In genomic region chr16:30771726-30772125, GRCh38 we compare ENCODE assay signal across 21 cellular contexts. TPM values are rescaled to one million over a fixed set of nuclear protein-coding genes. Genes with fewer than 3 reads are reported as not detected.
DNase-seq lines count a peak whose midpoint lies in the region; ATAC-seq and TF ChIP-seq lines count a peak whose summit lies in the region.
"Had no signal": no experiment of that assay in that cellular context is flagged by ENCODE, and none has a peak within 500 bp of the region (broad histone marks: within the 10 kb centered on the region; RNA-seq: fewer than 3 reads in every experiment).

No MANE protein-coding gene starts in this region.

- no peak overlapping the region for H4K8ac ChIP-seq in mesenchymal stem cell (ENCODE audit: low read length)

- no peaks in the 10 kb centered on the region for H3K9me3 ChIP-seq in CD8-positive, alpha-beta T cell (ENCODE audit: low read length)
- H3K9me3 ChIP-seq in PC-3 (ENCODE audit: low read length) (no peaks in the 10 kb centered on the region), mesenchymal stem cell (ENCODE audit: control insufficient read depth, low read length) (no peaks in the 10 kb centered on the region), stomach (no peaks in the 10 kb centered on the region)
- H3K9me3 ChIP-seq: MG63, SK-N-SH had no signal

- no peak overlapping the region for H4K91ac ChIP-seq in mesenchymal stem cell (ENCODE audit: low read length)

- TF ChIP-seq CTCF in CD8-positive, alpha-beta T cell (IDR thresholded peaks at IDR 0.05), result no peak
- TF ChIP-seq CTCF in PC-3 (conservative IDR thresholded peaks at IDR 0.05; ENCODE audit: low read depth, low read length) (no peak), stomach (IDR thresholded peaks at IDR 0.05) (no peak)

- H2AFZ ChIP-seq in PC-3 (ENCODE audit: low read length) (no peak overlapping the region), mesenchymal stem cell (ENCODE audit: low read depth, low read length) (no peak overlapping the region)

- H3K23ac ChIP-seq in mesenchymal stem cell (ENCODE audit: low read length in 2 of 2), result no peak overlapping the region

- no peak overlapping the region for H3K9ac ChIP-seq in PC-3 (ENCODE audit: low read length)
- no peak overlapping the region for H3K9ac ChIP-seq in mesenchymal stem cell (ENCODE audit: low read length)
- H3K9ac ChIP-seq: SK-N-SH had no signal

- no peak overlapping the region for H2BK5ac ChIP-seq in mesenchymal stem cell (ENCODE audit: low read depth, low read length, poor library complexity, severe bottlenecking)

- no peak overlapping the region for H3K27ac ChIP-seq in CD8-positive, alpha-beta T cell (ENCODE audit: low read depth, low read length)
- H3K27ac ChIP-seq in PC-3 (ENCODE audit: low read length) (no peak overlapping the region), mesenchymal stem cell (ENCODE audit: low read length, poor library complexity, severe bottlenecking) (no peak overlapping the region), stomach (no peak overlapping the region)

- no peak for DNase-seq in CD8-positive, alpha-beta T cell
- DNase-seq in PC-3 (peak; percentile 18), dermis blood vessel endothelial cell (peak; percentile 72), mesenchymal stem cell (peak; percentile 33), stomach (no peak), globus pallidus (ENCODE audit: low spot score) (no peak), NCI-H1930 (lab: John Stamatoyannopoulos, UW) (no peak)
- DNase-seq: C1 segment of cervical spinal cord, GDM1, IMR-90, Kasumi-1, MG63, NCI-H1048, NCI-H1436 treated with DMSO at 0.1 percent for 48 hours, NCI-H2029 treated with DMSO at 0.1 percent for 48 hours, NCI-H2171, NCI-H446, NCI-H69, SHP77 treated with DMSO at 0.1 percent for 48 hours, SK-N-SH had no signal

- H3K4ac ChIP-seq in mesenchymal stem cell (ENCODE audit: low read depth in 1 of 2, low read length in 2 of 2), result no peak overlapping the region

- no peaks in the 10 kb centered on the region for H3K9me3 Mint-ChIP-seq in CD8-positive, alpha-beta T cell

- TF ChIP-seq POLR2A in stomach (IDR thresholded peaks at IDR 0.05), result no peak

- H2AK5ac ChIP-seq in mesenchymal stem cell (ENCODE audit: low read length, severe bottlenecking), result no peak overlapping the region

- H3K79me2 ChIP-seq in PC-3 (ENCODE audit: low read length), result no peaks in the 10 kb centered on the region

- 77% methylated on average over 14 of the region's 14 CpGs for WGBS in mesenchymal stem cell
- 87 to 95% (median 92%) methylated on average over 12 to 14 of the region's 14 CpGs for WGBS in stomach, 5 donors

- H3K36me3 Mint-ChIP-seq in CD8-positive, alpha-beta T cell, result peaks cover 73% of the 10 kb centered on the region

- H3K4me2 ChIP-seq in PC-3 (ENCODE audit: low read length) (no peak overlapping the region), mesenchymal stem cell (ENCODE audit: low read length, poor library complexity, severe bottlenecking) (no peak overlapping the region)
- H3K4me2 ChIP-seq: SK-N-SH had no signal

- peak overlapping the region; percentile 49 for H3K27ac Mint-ChIP-seq in CD8-positive, alpha-beta T cell

- CTCF ChIA-PET in CD8-positive, alpha-beta T cell (lab: Charles Lee), result interaction anchor here (1.0 to 1.4 kb wide), 2 partner anchors 9 to 43 kb away, joined by 3 read pairs; partner anchors contain the start of gene RNF40
- CTCF ChIA-PET in PC-3 (lab: Charles Lee), result no interaction called here

- TF ChIP-seq EP300 in stomach (IDR thresholded peaks at IDR 0.05), result no peak

- POLR2A ChIA-PET in CD8-positive, alpha-beta T cell (lab: Charles Lee), result interaction anchor here (0.6 kb wide), 2 partner anchors 36 to 297 kb away, joined by 3 read pairs; no protein-coding TSS in a partner anchor
- POLR2A ChIA-PET in PC-3 (lab: Charles Lee; ENCODE audit: unreplicated experiment), result no interaction called here

- BruUV-seq in PC-3 (replicated peaks; lab: Mats Ljungman, UMichigan), result no TSS peak

- H3K36me3 ChIP-seq in CD8-positive, alpha-beta T cell (ENCODE audit: insufficient read depth, low read length), result peaks cover 58% of the 10 kb centered on the region
- peaks cover 8% of the 10 kb centered on the region; the same call in 1 of the 2 replicates for H3K36me3 ChIP-seq in PC-3 (ENCODE audit: low read depth, low read length)
- H3K36me3 ChIP-seq in mesenchymal stem cell (ENCODE audit: control insufficient read depth in 1 of 2, insufficient read depth in 2 of 2, low read depth in 1 of 2, low read length in 2 of 2), result peaks cover 78 to 81% of the 10 kb centered on the region in 2 experiments
- H3K36me3 ChIP-seq in stomach, result peaks cover 66 to 81% (median 80%) of the 10 kb centered on the region in 4 donors

- H4K20me1 ChIP-seq in PC-3 (ENCODE audit: low read length), result no peaks in the 10 kb centered on the region

- peaks cover under 1% of the 10 kb centered on the region for H3K27me3 Mint-ChIP-seq in CD8-positive, alpha-beta T cell (ENCODE audit: low read depth)

- intact Hi-C loops in CD8-positive, alpha-beta T cell (cut with DNase I, micrococcal nuclease), result no loop called here
- intact Hi-C loops in PC-3 (cut with micrococcal nuclease) (no loop called here), stomach (cut with DNase I; ENCODE audit: low total_unique reads) (no loop called here)

- peaks cover 29% of the 10 kb centered on the region for H3K79me1 ChIP-seq in mesenchymal stem cell (replicated peaks; ENCODE audit: low read length, poor library complexity, severe bottlenecking)

- H2BK15ac ChIP-seq in mesenchymal stem cell (ENCODE audit: low read depth, poor library complexity, severe bottlenecking), result no peak overlapping the region

- no peak for ATAC-seq in CD8-positive, alpha-beta T cell
- ATAC-seq in PC-3 (peak; percentile 40), HG02588 (IDR thresholded peaks at IDR 0.05; ENCODE audit: unreplicated experiment) (no peak)

- H3K9me2 ChIP-seq in PC-3 (replicated peaks; ENCODE audit: low read length), result no peaks in the 10 kb centered on the region
- H3K9me2 ChIP-seq: SK-N-SH had no signal

- H3K4me3 Mint-ChIP-seq in CD8-positive, alpha-beta T cell, result no peak overlapping the region

- no peak overlapping the region for H3K18ac ChIP-seq in mesenchymal stem cell (ENCODE audit: low read depth in 1 of 2, low read length in 2 of 2)

- H3F3A ChIP-seq in PC-3 (ENCODE audit: low read length, unreplicated experiment), result no peaks in the 10 kb centered on the region

- no peak overlapping the region for H3K4me3 ChIP-seq in CD8-positive, alpha-beta T cell (ENCODE audit: low read depth, low read length)
- H3K4me3 ChIP-seq in PC-3 (ENCODE audit: low read length) (no peak overlapping the region), mesenchymal stem cell (ENCODE audit: insufficient read depth in 1 of 2, low read depth in 1 of 2, low read length in 2 of 2) (no peak overlapping the region), stomach (no peak overlapping the region)
- H3K4me3 ChIP-seq: MG63 had no signal

- H2BK120ac ChIP-seq in mesenchymal stem cell (ENCODE audit: low read depth, low read length), result no peak overlapping the region

- H2BK12ac ChIP-seq in mesenchymal stem cell (ENCODE audit: low read length in 2 of 2), result no peak overlapping the region

- no peaks in the 10 kb centered on the region for H3K27me3 ChIP-seq in CD8-positive, alpha-beta T cell (ENCODE audit: insufficient read depth, low read length)
- H3K27me3 ChIP-seq in PC-3 (ENCODE audit: low read length) (no peaks in the 10 kb centered on the region), mesenchymal stem cell (ENCODE audit: control insufficient read depth in 1 of 2, insufficient read depth in 1 of 2, low read length in 2 of 2) (no peaks in the 10 kb centered on the region), stomach (no peaks in the 10 kb centered on the region)
- H3K27me3 ChIP-seq: MG63 had no signal

- H3K14ac ChIP-seq in mesenchymal stem cell (ENCODE audit: low read length in 2 of 2), result no peak overlapping the region

- H3K4me1 Mint-ChIP-seq in CD8-positive, alpha-beta T cell (ENCODE audit: low read depth), result peaks cover 30% of the 10 kb centered on the region

- H3K4me1 ChIP-seq in CD8-positive, alpha-beta T cell (ENCODE audit: insufficient read depth, low read length), result peaks cover 11% of the 10 kb centered on the region
- peaks cover 5% of the 10 kb centered on the region for H3K4me1 ChIP-seq in PC-3 (ENCODE audit: insufficient read depth, low read length)
- peaks cover 18% of the 10 kb centered on the region for H3K4me1 ChIP-seq in mesenchymal stem cell (ENCODE audit: control insufficient read depth, insufficient read depth, low read depth, low read length)
- H3K4me1 ChIP-seq in stomach, result peaks cover 13 to 28% (median 22%) of the 10 kb centered on the region in 4 donors

RNA-seq across cellular contexts. Expression of gene RNF40, which starts 9.6 kb away (rescaled TPM):
- total RNA-seq in CD8-positive, alpha-beta T cell, result 100 to 1,000 TPM in 1 of 2 experiments, 10 to 100 TPM in 1; 98.7 to 101 TPM
- 64.1 and 80.2 TPM in 2 replicates for total RNA-seq in PC-3 (2014; rRNA removed)
- 64.5 and 100 TPM in 2 replicates for total RNA-seq in dermis blood vessel endothelial cell
- 48.5 TPM for polyA plus RNA-seq in mesenchymal stem cell (2013, experiment 1 of 2)
- polyA plus RNA-seq in mesenchymal stem cell (2013, experiment 2 of 2), result 47.8 TPM
- total RNA-seq in stomach, result 100 to 1,000 TPM in 1 of 5 donors, 10 to 100 TPM in 4; 17.5 to 155 (median 55.1) TPM
- 10 to 100 TPM; 43.7 to 57.0 (median 53.9) TPM for polyA plus RNA-seq in stomach

RNA-seq across cellular contexts. Expression of gene CFAP119, which starts 9.9 kb away (rescaled TPM):
- total RNA-seq in CD8-positive, alpha-beta T cell, result 1 to 10 TPM; 2.7 to 3.6 TPM
- 8.6 and 9.6 TPM in 2 replicates for total RNA-seq in PC-3 (2014; rRNA removed)
- 0.93 and 1.2 TPM in 2 replicates for total RNA-seq in dermis blood vessel endothelial cell
- polyA plus RNA-seq in mesenchymal stem cell (2013, experiment 1 of 2), result 4.8 TPM
- polyA plus RNA-seq in mesenchymal stem cell (2013, experiment 2 of 2), result 4.8 TPM
- total RNA-seq in stomach, result 10 to 100 TPM in 2 of 5 donors, 1 to 10 TPM in 1, not detected in 2; 2.0 to 71.2 (median 13.9) TPM
- 10 to 100 TPM in 1 of 3 donors, 1 to 10 TPM in 2; 8.9 to 11.4 (median 9.4) TPM for polyA plus RNA-seq in stomach

RNA-seq across cellular contexts. Expression of gene ZNF629, which starts 15.3 kb away (rescaled TPM):
- 1 to 10 TPM; 1.7 to 1.9 TPM for total RNA-seq in CD8-positive, alpha-beta T cell
- 7.8 and 8.4 TPM in 2 replicates for total RNA-seq in PC-3 (2014; rRNA removed)
- 6.1 and 8.4 TPM in 2 replicates for total RNA-seq in dermis blood vessel endothelial cell
- 13.8 TPM for polyA plus RNA-seq in mesenchymal stem cell (2013, experiment 1 of 2)
- polyA plus RNA-seq in mesenchymal stem cell (2013, experiment 2 of 2), result 13.2 TPM
- total RNA-seq in stomach, result 10 to 100 TPM; 10.7 to 21.3 (median 18.3) TPM
- polyA plus RNA-seq in stomach, result 1 to 10 TPM; 4.4 to 5.9 (median 4.9) TPM

RNA-seq across cellular contexts. Expression of gene PHKG2, which starts 23.5 kb away (rescaled TPM):
- 10 to 100 TPM; 26.4 to 36.3 TPM for total RNA-seq in CD8-positive, alpha-beta T cell
- total RNA-seq in PC-3 (2014; rRNA removed) (28.6 and 30.9 TPM in 2 replicates), dermis blood vessel endothelial cell (20.1 and 21.4 TPM in 2 replicates), stomach (100 to 1,000 TPM in 1 of 5 donors, 10 to 100 TPM in 4; 18.2 to 104 (median 28.0) TPM)
- 22.5 TPM for polyA plus RNA-seq in mesenchymal stem cell (2013, experiment 1 of 2)
- 21.9 TPM for polyA plus RNA-seq in mesenchymal stem cell (2013, experiment 2 of 2)
- 10 to 100 TPM; 29.3 to 41.5 (median 35.6) TPM for polyA plus RNA-seq in stomach

Comparison
In these comparisons a context has a peak if more than half of its experiments do, and no peak if none do; other contexts are left out.
1. DNase-seq: peak in PC-3 (single experiment), dermis blood vessel endothelial cell (single experiment) and mesenchymal stem cell (single experiment); none in CD8-positive, alpha-beta T cell (0 of 7), stomach (single experiment), globus pallidus (single experiment) and NCI-H1930 (0 of 2).